Comparison of ENCODE assay signal across 29 cellular contexts in the genomic region with DNA sequence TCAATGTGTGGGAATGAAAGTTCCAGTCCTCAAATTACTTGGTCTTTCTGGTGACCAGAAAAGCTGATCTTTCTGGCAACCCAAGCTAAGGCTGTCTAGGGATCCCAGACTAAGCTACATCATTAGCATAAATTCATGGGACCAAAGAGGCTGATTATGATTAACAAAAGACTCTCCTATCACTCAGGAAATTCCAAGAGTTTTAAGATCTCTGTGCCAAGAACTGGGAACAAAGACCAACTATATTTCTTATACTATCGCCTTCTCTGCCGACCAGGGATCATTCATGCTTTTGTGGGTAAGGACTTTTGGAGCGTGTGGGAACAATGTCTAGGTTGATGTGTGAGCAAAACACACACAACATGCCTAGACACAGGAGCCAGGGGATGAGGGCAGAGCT.
"Had no signal": no experiment of that assay in that cellular context is flagged by ENCODE, and none has a peak within 500 bp of the region (broad histone marks: within the 10 kb centered on the region; RNA-seq: fewer than 3 reads in every experiment).

No MANE protein-coding gene starts in this region.

- DNase-seq: activated CD4-positive, alpha-beta memory T cell treated with anti-CD3 and anti-CD28 coated beads, Interleukin-2, amount 10 ng/mL, durations not matched to agents 7 days and 5 days; activated CD4-positive, alpha-beta T cell treated with anti-CD3 and anti-CD28 coated beads, Interleukin-2, amount 10 ng/mL, durations not matched to agents 24 days and 14 days; activated CD4-positive, CD25-positive, alpha-beta regulatory T cell treated with anti-CD3 and anti-CD28 coated beads, Interleukin-2, amount 50 U/mL, for 72 hours; activated CD8-positive, alpha-beta memory T cell treated with anti-CD3 and anti-CD28 coated beads, Interleukin-2, amount 50 U/mL, for 48 hours; activated gamma-delta T cell; activated naive CD4-positive, alpha-beta T cell treated with anti-CD3 and anti-CD28 coated beads, Interleukin-2, amount 10 ng/mL, durations not matched to agents 7 days and 5 days; activated naive CD8-positive, alpha-beta T cell treated with anti-CD3 and anti-CD28 coated beads, Interleukin-2, amount 10 ng/mL, durations not matched to agents 7 days and 5 days; activated T-cell treated with anti-CD3 and anti-CD28 coated beads, Interleukin-2, amount 50 U/mL, for 24 hours; cerebellar nuclear complex; colonic mucosa; dorsolateral prefrontal cortex; effector memory CD8-positive, alpha-beta T cell; left ventricle myocardium inferior; mesendoderm; mucosa of descending colon; ovary; stimulated activated CD4-positive, alpha-beta T cell treated with anti-CD3 and anti-CD28 coated beads, Interleukin-2, amount 100 ng/mL, for 24 hours; stimulated activated naive B cell treated with anti-CD40 and anti-IgM and Interleukin-4, amounts not matched to agents 10 μg/mL and 1 μg/mL and 100 μg/mL, for 72 hours; stomach; T1000; thyroid gland; upper lobe of left lung; WERI-Rb-1 had no signal

- H3K4me3 ChIP-seq: ascending aorta, cardiac muscle cell, colonic mucosa, dorsolateral prefrontal cortex, left ventricle myocardium inferior, lung, mucosa of descending colon, ovary, smooth muscle cell, stomach, thyroid gland, upper lobe of left lung had no signal

- ATAC-seq: effector memory CD8-positive, alpha-beta T cell; mucosa of descending colon; natural killer cell treated with Interleukin-12 subunit alpha and Interleukin-12 subunit beta and Interleukin-15 and Interleukin-18, amount 100 ng/mL, for 72 hours; sciatic nerve; stimulated activated naive B cell treated with anti-CD40 and anti-IgM and Interleukin-4, amounts not matched to agents 10 μg/mL and 1 μg/mL and 100 μg/mL, for 72 hours had no signal

- H3K36me3 ChIP-seq: ascending aorta, cardiac muscle cell, colonic mucosa, left ventricle myocardium inferior, ovary, stomach, thyroid gland, upper lobe of left lung, WERI-Rb-1 had no signal

- H3K27ac ChIP-seq: ascending aorta, cardiac muscle cell, colonic mucosa, dorsolateral prefrontal cortex, left ventricle myocardium inferior, ovary, stomach, thyroid gland, upper lobe of left lung, WERI-Rb-1 had no signal

- H3K27me3 ChIP-seq: ascending aorta, cardiac muscle cell, colonic mucosa, ovary, thyroid gland, upper lobe of left lung had no signal

- H3K4me1 ChIP-seq: ascending aorta, colonic mucosa, left ventricle myocardium inferior, stomach, thyroid gland, upper lobe of left lung had no signal

- H3K4me2 ChIP-seq: smooth muscle cell had no signal

- H3K9me3 ChIP-seq: ascending aorta, colonic mucosa, left ventricle myocardium inferior, mucosa of descending colon, ovary, stomach, thyroid gland, upper lobe of left lung had no signal
